ENCODE assay signal across 11 cellular contexts in genomic region chr7:20408467-20408826, GRCh38.
DNase-seq lines count a peak whose midpoint lies in the region; ATAC-seq, FAIRE-seq and TF ChIP-seq lines count a peak whose summit lies in the region.
"Had no signal": no experiment of that assay in that cellular context is flagged by ENCODE, and none has a peak within 500 bp of the region (broad histone marks: within the 10 kb centered on the region; RNA-seq: fewer than 3 reads in every experiment).

No MANE protein-coding gene starts in this region.

- H3K27ac ChIP-seq in pancreas, result peak overlapping the region; percentile 23 to 56 (median 44)

- FAIRE-seq in pancreas (lab: Jason Lieb, UNC), result no peak
- no peak for FAIRE-seq in frontal cortex (lab: Jason Lieb, UNC)

- TF ChIP-seq CTCF in pancreas (IDR thresholded peaks at IDR 0.05), result no peak

- 65 to 67% methylated on average over 2 of the region's 2 CpGs for WGBS in pancreas, 2 donors

- no peaks in the 10 kb centered on the region for H3K9me3 ChIP-seq in pancreas

- peak; percentile 10 for DNase-seq in GM04504 (ENCODE audit: low read depth)
- DNase-seq in NCI-H774 (lab: John Stamatoyannopoulos, UW), result peak; percentile 1
- peak; percentile 62 for DNase-seq in fibroblast of gingiva (ENCODE audit: low read depth)
- peak in 1 of 6 donors; percentile 20 for DNase-seq in pancreas
- DNase-seq in activated T-cell treated with anti-CD3 and anti-CD28 coated beads for 4 hours, result no peak
- no peak for DNase-seq in HUDEP-2 (lab: John Stamatoyannopoulos, UW; ENCODE audit: unreplicated experiment in 76 of 76)
- DNase-seq in frontal cortex (ENCODE audit: low spot score in 2 of 2), result no peak
- DNase-seq: cerebellar nuclear complex, natural killer cell, T1000 had no signal

- ATAC-seq in pancreas (peak; percentile 67 to 77 (median 72)), HG03196 (IDR thresholded peaks at IDR 0.05; ENCODE audit: unreplicated experiment) (no peak)
- ATAC-seq: natural killer cell had no signal

- intact Hi-C loops in pancreas (cut with DNase I), result no loop called here

- H3K36me3 ChIP-seq in pancreas, result peaks cover 0 to 5% (median 0%) of the 10 kb centered on the region in 3 donors

- H3K4me1 ChIP-seq in pancreas, result peaks cover 23 to 35% (median 28%) of the 10 kb centered on the region in 3 donors

- H3K27me3 ChIP-seq in pancreas, result no peaks in the 10 kb centered on the region

- no peak overlapping the region for H3K4me3 ChIP-seq in pancreas

Comparison
In these comparisons a context has a peak if more than half of its experiments do, and no peak if none do; other contexts are left out.
1. DNase-seq: peak in GM04504 (single experiment), NCI-H774 (single experiment) and fibroblast of gingiva (single experiment); none in activated T-cell treated with anti-CD3 and anti-CD28 coated beads for 4 hours (single experiment), HUDEP-2 (0 of 76) and frontal cortex (0 of 2).